2 cellular contexts compared by ENCODE assay signal in the genomic region with DNA sequence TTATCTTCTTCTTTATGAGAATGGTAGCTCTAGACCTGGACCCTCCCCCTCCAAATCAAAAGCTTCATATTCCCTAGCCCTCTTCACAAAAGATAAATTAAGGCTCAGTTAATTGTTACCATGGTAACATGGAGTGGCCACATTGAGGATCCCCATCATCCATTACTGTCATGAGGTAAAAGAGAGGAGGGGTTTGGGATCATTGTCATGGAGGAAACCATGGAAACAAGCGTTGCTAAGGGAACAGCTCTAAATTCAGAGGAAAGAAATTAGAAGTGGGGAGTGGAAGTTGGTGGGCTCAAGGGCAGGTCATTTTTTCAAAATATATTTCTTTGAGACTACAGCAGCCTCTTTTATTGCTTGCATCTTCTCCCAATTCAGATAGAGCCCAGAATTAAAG.
TF ChIP-seq lines count a peak whose summit lies in the region.

No MANE protein-coding gene starts in this region.

TF ChIP-seq in GM23338, 12 proteins besides CTCF, POLR2A, EP300 and RAD21 (continues in another document):
- TF ChIP-seq ZNF331 (CRISPR knock-in tag; IDR thresholded peaks at IDR 0.05; ENCODE audit: low read depth) (no peak), EZH2phosphoT487 (IDR thresholded peaks at IDR 0.05; ENCODE audit: unreplicated experiment) (no peak), CREB1 (CRISPR knock-in tag; IDR thresholded peaks at IDR 0.05; ENCODE audit: low read depth) (no peak), STAT1 (IDR thresholded peaks at IDR 0.05; ENCODE audit: unreplicated experiment) (no peak), EZH2 (IDR thresholded peaks at IDR 0.05; ENCODE audit: low read depth, unreplicated experiment) (no peak), ZNF114 (CRISPR knock-in tag; IDR thresholded peaks at IDR 0.05) (no peak), POLR2AphosphoS5 (IDR thresholded peaks at IDR 0.05; ENCODE audit: low read depth) (no peak), ETS1 (IDR thresholded peaks at IDR 0.05) (no peak), JUNB (IDR thresholded peaks at IDR 0.05; ENCODE audit: unreplicated experiment) (no peak), ZNF462 (CRISPR knock-in tag; IDR thresholded peaks at IDR 0.05) (no peak)

TF ChIP-seq in K562, 482 proteins besides CTCF, POLR2A, EP300 and RAD21:
- TF ChIP-seq ZNF217 (CRISPR knock-in tag; IDR thresholded peaks at IDR 0.05) (no peak), RFX1 (IDR thresholded peaks at IDR 0.05) (peak; percentile 84)
TF ChIP-seq in K562: peak in this region for 1.
